Comparison of ENCODE assay signal across 14 cellular contexts in genomic region chr2:152453129-152453642, GRCh38.
DNase-seq lines count a peak whose midpoint lies in the region; ATAC-seq and TF ChIP-seq lines count a peak whose summit lies in the region.
"Had no signal": no experiment of that assay in that cellular context is flagged by ENCODE, and none has a peak within 500 bp of the region (broad histone marks: within the 10 kb centered on the region; RNA-seq: fewer than 3 reads in every experiment).

No MANE protein-coding gene starts in this region.

- H4K8ac ChIP-seq in mesendoderm (ENCODE audit: low read depth, low read length), result no peak overlapping the region

- H3K4ac ChIP-seq in mesendoderm (ENCODE audit: low read depth, low read length), result peak overlapping the region; percentile 41

- peak overlapping the region; percentile 77 for H3K18ac ChIP-seq in mesendoderm (ENCODE audit: low read length)

- H3K27ac ChIP-seq in SJSA1, result peak overlapping the region; percentile 30
- H3K27ac ChIP-seq in ectodermal cell (ENCODE audit: insufficient read depth, low read depth, low read length, poor library complexity, severe bottlenecking), result peak overlapping the region; percentile 86
- H3K27ac ChIP-seq in mesendoderm (ENCODE audit: low read depth, low read length), result peak overlapping the region; percentile 80
- peak overlapping the region; percentile 25 to 56 (median 44) for H3K27ac ChIP-seq in thyroid gland
- H3K27ac ChIP-seq in heart right ventricle, result no peak overlapping the region
- no peak overlapping the region for H3K27ac ChIP-seq in CD4-positive, alpha-beta memory T cell (ENCODE audit: low read depth, low read length)
- H3K27ac ChIP-seq: sigmoid colon, stomach had no signal

- no peak for TF ChIP-seq CTCF in thyroid gland (IDR thresholded peaks at IDR 0.05)
- TF ChIP-seq CTCF in heart right ventricle (IDR thresholded peaks at IDR 0.05), result no peak
- no peak for TF ChIP-seq CTCF in natural killer cell (IDR thresholded peaks at IDR 0.05)

- no peaks in the 10 kb centered on the region for H3K9me3 ChIP-seq in SJSA1 (replicated peaks)
- H3K9me3 ChIP-seq in ectodermal cell (ENCODE audit: control insufficient read depth, low read length), result no peaks in the 10 kb centered on the region
- no peaks in the 10 kb centered on the region for H3K9me3 ChIP-seq in thyroid gland
- H3K9me3 ChIP-seq in heart right ventricle, result no peaks in the 10 kb centered on the region
- H3K9me3 ChIP-seq in CD4-positive, alpha-beta memory T cell (ENCODE audit: control insufficient read depth in 1 of 2, low read length in 2 of 2), result no peaks in the 10 kb centered on the region
- H3K9me3 ChIP-seq: esophagus squamous epithelium, sigmoid colon, stomach had no signal

- peak overlapping the region; percentile 42 for H2BK5ac ChIP-seq in mesendoderm (ENCODE audit: low read length)

- peak overlapping the region; percentile 39 for H3K9ac ChIP-seq in mesendoderm (ENCODE audit: low read length)

- WGBS in ectodermal cell, 2 experiments, result 1% methylated on average over 6 of the region's 6 CpGs
- whole genome bisulfite sequencing in mesendoderm (ENCODE audit: extremely low coverage, insufficient coverage, low lambda C conversion rate), result no CpG with 5 or more reads among the region's 6 CpGs
- 66 to 73% methylated on average over 6 of the region's 6 CpGs for WGBS in thyroid gland, 2 donors
- WGBS in heart right ventricle, 2 donors, result 86 to 90% methylated on average over 6 of the region's 6 CpGs

- H4K5ac ChIP-seq in mesendoderm (ENCODE audit: low read length), result no peak overlapping the region

- H3K27ac Mint-ChIP-seq in CD4-positive, alpha-beta memory T cell, result no peak overlapping the region
- H3K27ac Mint-ChIP-seq in natural killer cell, result no peak overlapping the region
- H3K27ac Mint-ChIP-seq: activated naive CD4-positive, alpha-beta T cell treated with anti-CD3 and anti-CD28 coated beads for 36 hours; CD4-positive, CD25-positive, alpha-beta regulatory T cell had no signal

- CTCF ChIA-PET in CD4-positive, alpha-beta memory T cell (lab: Charles Lee; ENCODE audit: partially characterized antibody), result no interaction called here

- intact Hi-C loops in thyroid gland (cut with DNase I), result no loop called here
- intact Hi-C loops in heart right ventricle (cut with DNase I), result no loop called here
- intact Hi-C loops in CD4-positive, alpha-beta memory T cell (cut with micrococcal nuclease), result no loop called here
- intact Hi-C loops in natural killer cell (cut with micrococcal nuclease), result no loop called here

- peak overlapping the region; percentile 73 for H3K56ac ChIP-seq in mesendoderm (ENCODE audit: low read length)

- TF ChIP-seq POLR2A in thyroid gland (IDR thresholded peaks at IDR 0.05), result no peak

- DNase-seq in SJSA1 (ENCODE audit: low read depth in 1 of 2, low spot score in 2 of 2) (peak in 1 of 2 experiments; percentile 62), mesendoderm (peak; percentile 89), thyroid gland (no peak), heart right ventricle (no peak), natural killer cell (no peak)
- no peak for DNase-seq in CD4-positive, alpha-beta memory T cell
- DNase-seq: activated naive CD4-positive, alpha-beta T cell treated with anti-CD3 and anti-CD28 coated beads for 36 hours; CD4-positive, CD25-positive, alpha-beta regulatory T cell; esophagus squamous epithelium; H7; sigmoid colon; stomach had no signal

- peaks cover 15% of the 10 kb centered on the region for H3K79me2 ChIP-seq in mesendoderm (ENCODE audit: control insufficient read depth, insufficient read depth, low read length)

- H3K4me3 Mint-ChIP-seq in CD4-positive, alpha-beta memory T cell, result no peak overlapping the region
- H3K4me3 Mint-ChIP-seq in natural killer cell, result no peak overlapping the region
- H3K4me3 Mint-ChIP-seq: activated naive CD4-positive, alpha-beta T cell treated with anti-CD3 and anti-CD28 coated beads for 36 hours; CD4-positive, CD25-positive, alpha-beta regulatory T cell had no signal

- no peak overlapping the region for H3K23ac ChIP-seq in mesendoderm (ENCODE audit: low read length)

- peaks cover 0 to 4% (median 0%) of the 10 kb centered on the region in 8 donors for H3K9me3 Mint-ChIP-seq in CD4-positive, alpha-beta memory T cell
- H3K9me3 Mint-ChIP-seq in natural killer cell, result no peaks in the 10 kb centered on the region
- H3K9me3 Mint-ChIP-seq: activated naive CD4-positive, alpha-beta T cell treated with anti-CD3 and anti-CD28 coated beads for 36 hours had no signal

- POLR2A ChIA-PET in CD4-positive, alpha-beta memory T cell (lab: Charles Lee; ENCODE audit: partially characterized antibody), result no interaction called here

- ATAC-seq in heart right ventricle (no peak), natural killer cell (no peak)
- ATAC-seq: SK-N-SH treated with all-trans-retinoic acid at 6 μM for 48 hours had no signal

- H3K4me3 ChIP-seq in SJSA1, result no peak overlapping the region
- H3K4me3 ChIP-seq in ectodermal cell (ENCODE audit: insufficient read depth, low read depth, low read length), result no peak overlapping the region
- no peak overlapping the region for H3K4me3 ChIP-seq in mesendoderm (ENCODE audit: low read length)
- no peak overlapping the region for H3K4me3 ChIP-seq in thyroid gland (replicated peaks in 1 of 3)
- no peak overlapping the region for H3K4me3 ChIP-seq in heart right ventricle
- H3K4me3 ChIP-seq in CD4-positive, alpha-beta memory T cell (ENCODE audit: low read length in 2 of 2), result no peak overlapping the region
- H3K4me3 ChIP-seq: esophagus squamous epithelium, sigmoid colon, stomach had no signal

- H3K36me3 ChIP-seq in SJSA1 (no peaks in the 10 kb centered on the region), ectodermal cell (ENCODE audit: control insufficient read depth, insufficient read depth, low read length) (no peaks in the 10 kb centered on the region), mesendoderm (ENCODE audit: control insufficient read depth, insufficient read depth, low read length) (no peaks in the 10 kb centered on the region), thyroid gland (no peaks in the 10 kb centered on the region), heart right ventricle (no peaks in the 10 kb centered on the region)
- H3K36me3 ChIP-seq in CD4-positive, alpha-beta memory T cell (ENCODE audit: insufficient read depth, low read length), result no peaks in the 10 kb centered on the region
- H3K36me3 ChIP-seq: esophagus squamous epithelium, sigmoid colon, stomach had no signal

- H2BK15ac ChIP-seq in mesendoderm (replicated peaks; ENCODE audit: low read depth), result no peak overlapping the region

- no peak overlapping the region for H2BK120ac ChIP-seq in mesendoderm (ENCODE audit: low read depth, low read length)

- peaks cover 16% of the 10 kb centered on the region for H3K79me1 ChIP-seq in mesendoderm (ENCODE audit: low read length)

- H2AK5ac ChIP-seq in mesendoderm (ENCODE audit: low read length), result no peak overlapping the region

- H3K36me3 Mint-ChIP-seq in CD4-positive, alpha-beta memory T cell, result no peaks in the 10 kb centered on the region
- H3K36me3 Mint-ChIP-seq in natural killer cell, result no peaks in the 10 kb centered on the region
- H3K36me3 Mint-ChIP-seq: CD4-positive, CD25-positive, alpha-beta regulatory T cell had no signal

- H3K4me1 ChIP-seq in SJSA1 (replicated peaks) (peaks cover 31% of the 10 kb centered on the region), ectodermal cell (ENCODE audit: control insufficient read depth, insufficient read depth, low read length) (peaks cover 21% of the 10 kb centered on the region), mesendoderm (ENCODE audit: control insufficient read depth, low read depth, low read length) (peaks cover 22% of the 10 kb centered on the region), thyroid gland (peaks cover 32 to 59% of the 10 kb centered on the region in 2 donors), heart right ventricle (peaks cover 0 to 9% (median 0%) of the 10 kb centered on the region in 9 donors)
- no peaks in the 10 kb centered on the region for H3K4me1 ChIP-seq in CD4-positive, alpha-beta memory T cell (ENCODE audit: insufficient read depth, low read length)

- no peaks in the 10 kb centered on the region for H3K27me3 ChIP-seq in SJSA1 (replicated peaks)
- H3K27me3 ChIP-seq in ectodermal cell (ENCODE audit: control insufficient read depth, insufficient read depth, low read length, poor library complexity, severe bottlenecking), result no peaks in the 10 kb centered on the region
- H3K27me3 ChIP-seq in mesendoderm (ENCODE audit: insufficient read depth, low read length, poor library complexity), result no peaks in the 10 kb centered on the region
- no peaks in the 10 kb centered on the region for H3K27me3 ChIP-seq in thyroid gland
- no peaks in the 10 kb centered on the region for H3K27me3 ChIP-seq in heart right ventricle
- no peaks in the 10 kb centered on the region for H3K27me3 ChIP-seq in CD4-positive, alpha-beta memory T cell (ENCODE audit: insufficient read depth, low read length)
- H3K27me3 ChIP-seq: esophagus squamous epithelium, sigmoid colon, stomach had no signal

- H3K27me3 Mint-ChIP-seq in CD4-positive, alpha-beta memory T cell, result peaks cover 3 to 10% of the 10 kb centered on the region in 2 donors
- H3K27me3 Mint-ChIP-seq in natural killer cell (ENCODE audit: low read depth in 2 of 2), result peaks cover 2 to 7% of the 10 kb centered on the region in 2 donors
- H3K27me3 Mint-ChIP-seq: CD4-positive, CD25-positive, alpha-beta regulatory T cell had no signal

- H3K4me2 ChIP-seq in mesendoderm (ENCODE audit: low read length), result no peak overlapping the region

- H3K4me1 Mint-ChIP-seq in CD4-positive, alpha-beta memory T cell, result no peaks in the 10 kb centered on the region
- no peaks in the 10 kb centered on the region for H3K4me1 Mint-ChIP-seq in natural killer cell
- H3K4me1 Mint-ChIP-seq: CD4-positive, CD25-positive, alpha-beta regulatory T cell had no signal

Comparison
In these comparisons a context has a peak if more than half of its experiments do, and no peak if none do; other contexts are left out.
1. H3K27ac ChIP-seq: peak in SJSA1 (single experiment), ectodermal cell (single experiment), mesendoderm (single experiment) and thyroid gland (3 of 3); none in heart right ventricle (0 of 10) and CD4-positive, alpha-beta memory T cell (single experiment).